In genomic region chr2:210617732-210618330, GRCh38 we compare ENCODE assay signal across 9 cellular contexts.
DNase-seq lines count a peak whose midpoint lies in the region; ATAC-seq and TF ChIP-seq lines count a peak whose summit lies in the region.
"Had no signal": no experiment of that assay in that cellular context is flagged by ENCODE, and none has a peak within 500 bp of the region (broad histone marks: within the 10 kb centered on the region; RNA-seq: fewer than 3 reads in every experiment).

No MANE protein-coding gene starts in this region.

- CTCF ChIA-PET in activated CD4-positive, alpha-beta T cell treated with anti-CD3 and anti-CD28 coated beads for 36 hours (lab: Charles Lee) = interaction anchor here (0.7 to 2.0 kb wide), 6 partner anchors 12 to 540 kb away, joined by 3 to 8 read pairs (median 3); no protein-coding TSS in a partner anchor
- CTCF ChIA-PET in activated CD4-positive, alpha-beta T cell treated with anti-CD3 and anti-CD28 coated beads, Interleukin-2, amount 10 ng/mL, durations not matched to agents 7 days and 5 days (lab: Charles Lee) = no interaction called here
- CTCF ChIA-PET in SK-N-SH (lab: Yijun Ruan, JAX) = interaction anchor here (0.7 to 2.2 kb wide), 21 partner anchors 9 to 1950 kb away, joined by 3 to 12 read pairs (median 4); no protein-coding TSS in a partner anchor

- no peak for TF ChIP-seq POLR2A in NB4 (IDR thresholded peaks at IDR 0.05; ENCODE audit: extremely low read depth, insufficient read length)

- H3K9me2 ChIP-seq in SK-N-SH = no peaks in the 10 kb centered on the region

- H3K27me3 Mint-ChIP-seq in activated CD4-positive, alpha-beta T cell treated with anti-CD3 and anti-CD28 coated beads for 36 hours = no peaks in the 10 kb centered on the region
- H3K27me3 Mint-ChIP-seq in activated CD4-positive, alpha-beta T cell treated with anti-CD3 and anti-CD28 coated beads, Interleukin-2, amount 10 ng/mL, durations not matched to agents 7 days and 5 days = no peaks in the 10 kb centered on the region
- no peaks in the 10 kb centered on the region for H3K27me3 Mint-ChIP-seq in type B pancreatic cell
- H3K27me3 Mint-ChIP-seq: CD4-positive, CD25-positive, alpha-beta regulatory T cell had no signal

- H3K9ac ChIP-seq in SK-N-SH = no peak overlapping the region

- TF ChIP-seq RAD21 in SK-N-SH (IDR thresholded peaks at IDR 0.05; ENCODE audit: low read length) = peak; percentile 92

- H3K4me2 ChIP-seq in SK-N-SH = no peak overlapping the region

- H3K4me3 Mint-ChIP-seq in activated CD4-positive, alpha-beta T cell treated with anti-CD3 and anti-CD28 coated beads for 36 hours = no peak overlapping the region
- H3K4me3 Mint-ChIP-seq in activated CD4-positive, alpha-beta T cell treated with anti-CD3 and anti-CD28 coated beads, Interleukin-2, amount 10 ng/mL, durations not matched to agents 7 days and 5 days = no peak overlapping the region
- no peak overlapping the region for H3K4me3 Mint-ChIP-seq in type B pancreatic cell
- H3K4me3 Mint-ChIP-seq: CD4-positive, CD25-positive, alpha-beta regulatory T cell had no signal

- no peak for ATAC-seq in activated CD4-positive, alpha-beta T cell treated with anti-CD3 and anti-CD28 coated beads for 36 hours
- peak; percentile 67 for ATAC-seq in HG02610 (IDR thresholded peaks at IDR 0.05; ENCODE audit: unreplicated experiment)

- no peak overlapping the region for H3K27ac ChIP-seq in SK-N-SH (ENCODE audit: low read depth in 2 of 2, low read length in 1 of 2)

- H3K4me1 Mint-ChIP-seq in activated CD4-positive, alpha-beta T cell treated with anti-CD3 and anti-CD28 coated beads for 36 hours = no peaks in the 10 kb centered on the region
- no peaks in the 10 kb centered on the region for H3K4me1 Mint-ChIP-seq in activated CD4-positive, alpha-beta T cell treated with anti-CD3 and anti-CD28 coated beads, Interleukin-2, amount 10 ng/mL, durations not matched to agents 7 days and 5 days
- H3K4me1 Mint-ChIP-seq in type B pancreatic cell (ENCODE audit: unreplicated experiment) = peaks cover 4% of the 10 kb centered on the region
- H3K4me1 Mint-ChIP-seq: CD4-positive, CD25-positive, alpha-beta regulatory T cell had no signal

- no peak overlapping the region for H3K27ac Mint-ChIP-seq in activated CD4-positive, alpha-beta T cell treated with anti-CD3 and anti-CD28 coated beads for 36 hours
- no peak overlapping the region for H3K27ac Mint-ChIP-seq in activated CD4-positive, alpha-beta T cell treated with anti-CD3 and anti-CD28 coated beads, Interleukin-2, amount 10 ng/mL, durations not matched to agents 7 days and 5 days
- no peak overlapping the region for H3K27ac Mint-ChIP-seq in type B pancreatic cell
- H3K27ac Mint-ChIP-seq: CD4-positive, CD25-positive, alpha-beta regulatory T cell had no signal

- H3K4me3 ChIP-seq in NB4 (ENCODE audit: low read depth, low read length) (no peak overlapping the region), SK-N-SH (ENCODE audit: low read depth in 2 of 2, low read length in 1 of 2) (peak overlapping the region in 1 of 2 experiments; percentile 36; a peak in 1 of 4 replicates)

- H2AFZ ChIP-seq in SK-N-SH (ENCODE audit: low read depth) = no peak overlapping the region

- no peaks in the 10 kb centered on the region for H4K20me1 ChIP-seq in SK-N-SH (ENCODE audit: insufficient read depth)

- TF ChIP-seq EP300 in SK-N-SH (IDR thresholded peaks at IDR 0.05; ENCODE audit: borderline replicate concordance in 1 of 2, low read depth in 1 of 2, low read length in 1 of 2) = no peak

- H3K4me1 ChIP-seq in SK-N-SH (ENCODE audit: control insufficient read depth in 1 of 2, insufficient read depth in 2 of 2, low read depth in 1 of 2, low read length in 1 of 2) = no peaks in the 10 kb centered on the region

- no peaks in the 10 kb centered on the region for H3K36me3 Mint-ChIP-seq in activated CD4-positive, alpha-beta T cell treated with anti-CD3 and anti-CD28 coated beads for 36 hours (ENCODE audit: low read depth)
- H3K36me3 Mint-ChIP-seq in activated CD4-positive, alpha-beta T cell treated with anti-CD3 and anti-CD28 coated beads, Interleukin-2, amount 10 ng/mL, durations not matched to agents 7 days and 5 days (ENCODE audit: low read depth) = no peaks in the 10 kb centered on the region
- H3K36me3 Mint-ChIP-seq in type B pancreatic cell = no peaks in the 10 kb centered on the region
- H3K36me3 Mint-ChIP-seq: CD4-positive, CD25-positive, alpha-beta regulatory T cell had no signal

- 14% methylated on average over 3 of the region's 3 CpGs for WGBS in SK-N-SH (ENCODE audit: low lambda C conversion rate)

- no peaks in the 10 kb centered on the region for H3K36me3 ChIP-seq in SK-N-SH (replicated peaks in 1 of 2; ENCODE audit: control insufficient read depth in 1 of 2, insufficient read depth in 2 of 2, low read length in 1 of 2)

- TF ChIP-seq CTCF in NB4 (IDR thresholded peaks at IDR 0.05; ENCODE audit: low read depth, low read length) (peak; percentile 47), SK-N-SH (IDR thresholded peaks at IDR 0.05) (peak; percentile 84), type B pancreatic cell (conservative IDR thresholded peaks at IDR 0.05) (peak; percentile 84)

- H3F3A ChIP-seq in SK-N-SH (replicated peaks; ENCODE audit: insufficient read depth) = no peaks in the 10 kb centered on the region

- no peaks in the 10 kb centered on the region for H3K9me3 ChIP-seq in SK-N-SH

- POLR2A ChIA-PET in activated CD4-positive, alpha-beta T cell treated with anti-CD3 and anti-CD28 coated beads for 36 hours (lab: Charles Lee) = no interaction called here
- POLR2A ChIA-PET in activated CD4-positive, alpha-beta T cell treated with anti-CD3 and anti-CD28 coated beads, Interleukin-2, amount 10 ng/mL, durations not matched to agents 7 days and 5 days (lab: Charles Lee) = no interaction called here
- POLR2A ChIA-PET in SK-N-SH (lab: Yijun Ruan, JAX) = no interaction called here

- intact Hi-C loops in activated CD4-positive, alpha-beta T cell treated with anti-CD3 and anti-CD28 coated beads for 36 hours (cut with DNase I, micrococcal nuclease) = loop anchor here (1.0 to 2.0 kb wide), 3 partner anchors 417 to 541 kb away; no protein-coding TSS in a partner anchor
- intact Hi-C loops in head of caudate nucleus (cut with DNase I) = no loop called here

- no peaks in the 10 kb centered on the region for H3K27me3 ChIP-seq in SK-N-SH (ENCODE audit: insufficient read depth)

- DNase-seq in activated CD4-positive, alpha-beta T cell treated with anti-CD3 and anti-CD28 coated beads for 36 hours = peak; percentile 6
- DNase-seq in activated CD4-positive, alpha-beta T cell treated with anti-CD3 and anti-CD28 coated beads, Interleukin-2, amount 10 ng/mL, durations not matched to agents 7 days and 5 days = no peak
- DNase-seq in NB4 (ENCODE audit: low read depth) = peak; percentile 53
- DNase-seq in SK-N-SH = peak; percentile 55
- DNase-seq in head of caudate nucleus = peak in 26 of 42 donors; percentile 7 to 87 (median 51)
- DNase-seq in type B pancreatic cell (ENCODE audit: extremely low spot score, unreplicated experiment) = no peak
- no peak for DNase-seq in T-helper 1 cell

- H3K9me3 Mint-ChIP-seq in activated CD4-positive, alpha-beta T cell treated with anti-CD3 and anti-CD28 coated beads for 36 hours (ENCODE audit: low read depth) = no peaks in the 10 kb centered on the region
- no peaks in the 10 kb centered on the region for H3K9me3 Mint-ChIP-seq in activated CD4-positive, alpha-beta T cell treated with anti-CD3 and anti-CD28 coated beads, Interleukin-2, amount 10 ng/mL, durations not matched to agents 7 days and 5 days
- no peaks in the 10 kb centered on the region for H3K9me3 Mint-ChIP-seq in type B pancreatic cell

- no peaks in the 10 kb centered on the region for H3K79me2 ChIP-seq in SK-N-SH (ENCODE audit: insufficient read depth)

TF ChIP-seq in SK-N-SH, 30 proteins besides CTCF, POLR2A, EP300 and RAD21 (continues in another document):
- TF ChIP-seq TCF12 (IDR thresholded peaks at IDR 0.05) (no peak), MAX (IDR thresholded peaks at IDR 0.05; ENCODE audit: low read depth) (no peak), TEAD4 (IDR thresholded peaks at IDR 0.05; ENCODE audit: borderline replicate concordance, insufficient read depth) (no peak), CHD2 (IDR thresholded peaks at IDR 0.05; ENCODE audit: low read length, partially characterized antibody) (no peak), NFIC (IDR thresholded peaks at IDR 0.05; ENCODE audit: borderline replicate concordance) (no peak), ZBTB33 (IDR thresholded peaks at IDR 0.05; ENCODE audit: borderline replicate concordance, low read depth) (no peak), GABPA (IDR thresholded peaks at IDR 0.05; ENCODE audit: low read depth) (no peak), FOSL2 (IDR thresholded peaks at IDR 0.05; ENCODE audit: borderline replicate concordance, low read depth) (no peak), SIN3A (IDR thresholded peaks at IDR 0.05; ENCODE audit: borderline replicate concordance, low read depth, low read length) (no peak), PBX3 (IDR thresholded peaks at IDR 0.05) (no peak), FOXM1 (IDR thresholded peaks at IDR 0.05; ENCODE audit: low read depth) (no peak)

Comparison
In these comparisons a context has a peak if more than half of its experiments do, and no peak if none do; other contexts are left out.
1. DNase-seq: peak in activated CD4-positive, alpha-beta T cell treated with anti-CD3 and anti-CD28 coated beads for 36 hours (single experiment), NB4 (single experiment), SK-N-SH (single experiment) and head of caudate nucleus (26 of 42); none in activated CD4-positive, alpha-beta T cell treated with anti-CD3 and anti-CD28 coated beads, Interleukin-2, amount 10 ng/mL, durations not matched to agents 7 days and 5 days (single experiment), type B pancreatic cell (single experiment) and T-helper 1 cell (0 of 5).
2. Peak in every context shown above with its lines, with median percentiles within 50 percentile points of each other: CTCF ChIP-seq.